ENCODE assay signal across 9 cellular contexts in the genomic region with DNA sequence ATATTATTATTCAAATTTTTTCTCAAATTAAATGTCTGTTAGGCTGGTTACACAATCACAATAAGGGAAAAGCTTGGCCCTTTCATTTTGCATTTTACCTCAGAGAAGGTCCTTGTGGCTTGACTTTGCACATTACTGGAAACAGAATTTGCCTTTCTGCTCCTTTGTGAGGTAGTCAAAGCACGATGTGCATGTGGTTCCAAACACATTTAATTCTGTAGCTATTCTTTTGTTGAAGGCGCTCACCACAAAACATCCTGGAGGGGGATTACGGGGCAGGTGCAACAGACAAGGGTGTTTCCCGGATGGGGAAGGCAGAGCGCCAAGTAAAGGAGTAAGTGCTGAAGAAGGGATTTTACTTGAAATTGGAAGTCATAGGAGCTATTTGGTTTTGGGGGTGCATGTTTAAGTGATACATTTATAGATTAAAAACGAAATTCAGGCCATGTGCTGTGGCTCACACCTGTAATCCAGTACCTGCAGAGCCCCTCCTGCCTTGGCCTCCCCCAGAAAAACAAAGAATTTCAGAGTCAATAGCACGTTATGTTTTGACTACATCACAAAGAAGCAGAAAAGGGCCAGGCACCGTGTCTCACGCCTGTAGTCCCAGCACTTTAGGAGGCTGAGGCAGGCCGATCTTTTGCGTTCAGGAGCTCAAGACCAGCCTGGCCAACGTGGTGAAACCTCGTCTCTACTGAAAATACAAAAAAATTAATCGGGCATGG. TPM values are rescaled to one million over a fixed set of nuclear protein-coding genes. Genes with fewer than 3 reads are reported as not detected.
DNase-seq lines count a peak whose midpoint lies in the region; ATAC-seq and TF ChIP-seq lines count a peak whose summit lies in the region.
"Had no signal": no experiment of that assay in that cellular context is flagged by ENCODE, and none has a peak within 500 bp of the region (broad histone marks: within the 10 kb centered on the region; RNA-seq: fewer than 3 reads in every experiment).

No MANE protein-coding gene starts in this region.

- intact Hi-C loops in lower lobe of right lung (cut with DNase I) (no loop called here), vagina (cut with DNase I) (no loop called here), dorsolateral prefrontal cortex (cut with DNase I) (no loop called here)

- H3K4me3 ChIP-seq in DND-41 (ENCODE audit: low read depth in 1 of 2, low read length in 2 of 2) (no peak overlapping the region), lower lobe of right lung (no peak overlapping the region), vagina (no peak overlapping the region), dorsolateral prefrontal cortex (no peak overlapping the region)
- H3K4me3 ChIP-seq: esophagus squamous epithelium had no signal

- H3K9me3 ChIP-seq in DND-41 (ENCODE audit: insufficient read depth, low read length, severe bottlenecking) (no peaks in the 10 kb centered on the region), lower lobe of right lung (no peaks in the 10 kb centered on the region), vagina (no peaks in the 10 kb centered on the region)
- H3K9me3 ChIP-seq: esophagus squamous epithelium had no signal

- H3K27ac ChIP-seq in DND-41 (ENCODE audit: low read length) (no peak overlapping the region), lower lobe of right lung (no peak overlapping the region), vagina (no peak overlapping the region), dorsolateral prefrontal cortex (no peak overlapping the region)
- H3K27ac ChIP-seq: esophagus squamous epithelium had no signal

- no peaks in the 10 kb centered on the region for H3K9me3 Mint-ChIP-seq in activated naive CD4-positive, alpha-beta T cell treated with anti-CD3 and anti-CD28 coated beads, Interleukin-2, amount 10 ng/mL, durations not matched to agents 7 days and 5 days

- no peak overlapping the region for H3K4me3 Mint-ChIP-seq in activated naive CD4-positive, alpha-beta T cell treated with anti-CD3 and anti-CD28 coated beads, Interleukin-2, amount 10 ng/mL, durations not matched to agents 7 days and 5 days

- H4K20me1 ChIP-seq in DND-41 (ENCODE audit: insufficient read depth, low read length): no peaks in the 10 kb centered on the region

- DNase-seq in DND-41 (peak; percentile 31), lower lobe of right lung (no peak), vagina (ENCODE audit: extremely low spot score in 2 of 2) (no peak), omental fat pad (ENCODE audit: low spot score) (no peak), dorsolateral prefrontal cortex (no peak)
- peak; percentile 65 for DNase-seq in activated naive CD4-positive, alpha-beta T cell treated with anti-CD3 and anti-CD28 coated beads, Interleukin-2, amount 10 ng/mL, durations not matched to agents 7 days and 5 days
- DNase-seq: esophagus squamous epithelium had no signal

- no peak for TF ChIP-seq CTCF in DND-41 (IDR thresholded peaks at IDR 0.05; ENCODE audit: borderline replicate concordance, extremely low read depth, low read length, poor library complexity, severe bottlenecking)
- no peak for TF ChIP-seq CTCF in lower lobe of right lung (IDR thresholded peaks at IDR 0.05)
- no peak for TF ChIP-seq CTCF in vagina (IDR thresholded peaks at IDR 0.05)
- no peak for TF ChIP-seq CTCF in omental fat pad (IDR thresholded peaks at IDR 0.05)
- TF ChIP-seq CTCF in dorsolateral prefrontal cortex (IDR thresholded peaks at IDR 0.05 in 54 of 56, conservative IDR thresholded peaks at IDR 0.05 in 2 of 56; ENCODE audit: low read depth in 1 of 56, partially characterized antibody in 56 of 56): no peak

- CTCF ChIA-PET in activated naive CD4-positive, alpha-beta T cell treated with anti-CD3 and anti-CD28 coated beads, Interleukin-2, amount 10 ng/mL, durations not matched to agents 7 days and 5 days (lab: Charles Lee): interaction anchor here (0.6 to 2.9 kb wide), 6 partner anchors 19 to 97 kb away, joined by 3 to 16 read pairs (median 6); partner anchors contain the start of genes CNEP1R1 and HEATR3

- no peaks in the 10 kb centered on the region for H3K27me3 Mint-ChIP-seq in activated naive CD4-positive, alpha-beta T cell treated with anti-CD3 and anti-CD28 coated beads, Interleukin-2, amount 10 ng/mL, durations not matched to agents 7 days and 5 days

- H3K4me1 Mint-ChIP-seq in activated naive CD4-positive, alpha-beta T cell treated with anti-CD3 and anti-CD28 coated beads, Interleukin-2, amount 10 ng/mL, durations not matched to agents 7 days and 5 days: peaks cover 41% of the 10 kb centered on the region

- no peak overlapping the region for H3K4me2 ChIP-seq in DND-41 (ENCODE audit: insufficient read depth, low read length)

- no peaks in the 10 kb centered on the region for H3K36me3 Mint-ChIP-seq in activated naive CD4-positive, alpha-beta T cell treated with anti-CD3 and anti-CD28 coated beads, Interleukin-2, amount 10 ng/mL, durations not matched to agents 7 days and 5 days

- H3K4me1 ChIP-seq in DND-41 (ENCODE audit: insufficient read depth, low read length) (no peaks in the 10 kb centered on the region), lower lobe of right lung (no peaks in the 10 kb centered on the region), vagina (no peaks in the 10 kb centered on the region)
- H3K4me1 ChIP-seq: esophagus squamous epithelium had no signal

- no peaks in the 10 kb centered on the region for H3K79me2 ChIP-seq in DND-41 (ENCODE audit: insufficient read depth, low read length)

- H3K27ac Mint-ChIP-seq in activated naive CD4-positive, alpha-beta T cell treated with anti-CD3 and anti-CD28 coated beads, Interleukin-2, amount 10 ng/mL, durations not matched to agents 7 days and 5 days: peak overlapping the region; percentile 79

- H3K27me3 ChIP-seq in DND-41 (ENCODE audit: insufficient read depth, low read length, poor library complexity) (no peaks in the 10 kb centered on the region), lower lobe of right lung (ENCODE audit: low read depth) (no peaks in the 10 kb centered on the region), vagina (no peaks in the 10 kb centered on the region), dorsolateral prefrontal cortex (no peaks in the 10 kb centered on the region)
- H3K27me3 ChIP-seq: esophagus squamous epithelium had no signal

- H2AFZ ChIP-seq in DND-41 (ENCODE audit: low read depth, low read length): no peak overlapping the region

- H3K36me3 ChIP-seq in DND-41 (ENCODE audit: insufficient read depth, low read length) (no peaks in the 10 kb centered on the region), lower lobe of right lung (no peaks in the 10 kb centered on the region), vagina (no peaks in the 10 kb centered on the region)
- H3K36me3 ChIP-seq: esophagus squamous epithelium had no signal

- H3K9ac ChIP-seq in DND-41 (ENCODE audit: low read depth, low read length): no peak overlapping the region

- TF ChIP-seq POLR2A in vagina (IDR thresholded peaks at IDR 0.05): no peak

- ATAC-seq in DND-41 (ENCODE audit: insufficient read depth, low read depth): peak; percentile 58; the same call in 2 of the 3 replicates
- ATAC-seq in GM19372 (IDR thresholded peaks at IDR 0.05; ENCODE audit: low read depth, unreplicated experiment): peak; percentile 50
- peak; percentile 57 for ATAC-seq in HG03442 (IDR thresholded peaks at IDR 0.05; ENCODE audit: unreplicated experiment)
- ATAC-seq in lower lobe of right lung: no peak
- ATAC-seq in omental fat pad (ENCODE audit: low FRiP score): no peak

RNA-seq across cellular contexts. Expression of gene TENT4B, which starts 31.2 kb away (rescaled TPM):
- total RNA-seq in lower lobe of right lung: 12.8 TPM
- 14.0 TPM for total RNA-seq in vagina
- total RNA-seq in omental fat pad: 10 to 100 TPM; 10.7 to 15.6 (median 13.2) TPM
- 10 to 100 TPM in 119 of 120 experiments, 1 to 10 TPM in 1; 9.9 to 37.1 (median 18.3) TPM for total RNA-seq in dorsolateral prefrontal cortex

RNA-seq across cellular contexts. Expression of gene HEATR3, which starts 56.1 kb away (rescaled TPM):
- total RNA-seq in lower lobe of right lung (22.8 TPM), vagina (16.5 TPM), omental fat pad (10 to 100 TPM; 15.6 to 51.8 (median 25.3) TPM), dorsolateral prefrontal cortex (10 to 100 TPM; 11.3 to 36.1 (median 20.5) TPM)

Comparison
In these comparisons a context has a peak if more than half of its experiments do, and no peak if none do; other contexts are left out.
1. ATAC-seq: peak in DND-41 (single experiment), GM19372 (single experiment) and HG03442 (single experiment); none in lower lobe of right lung (0 of 2) and omental fat pad (single experiment).
2. DNase-seq: peak in DND-41 (single experiment) and activated naive CD4-positive, alpha-beta T cell treated with anti-CD3 and anti-CD28 coated beads, Interleukin-2, amount 10 ng/mL, durations not matched to agents 7 days and 5 days (single experiment); none in lower lobe of right lung (single experiment), vagina (0 of 2), omental fat pad (single experiment) and dorsolateral prefrontal cortex (0 of 10).